ENCODE assay signal across 8 cellular contexts in genomic region chr11:575324-575995, GRCh38. TPM values are rescaled to one million over a fixed set of nuclear protein-coding genes. Genes with fewer than 3 reads are reported as not detected.
DNase-seq lines count a peak whose midpoint lies in the region; ATAC-seq and TF ChIP-seq lines count a peak whose summit lies in the region.

No MANE protein-coding gene starts in this region.

- peaks cover 34% of the 10 kb centered on the region for H3K36me3 ChIP-seq in MG63
- peaks cover 21% of the 10 kb centered on the region for H3K36me3 ChIP-seq in WERI-Rb-1

- H3K4me3 ChIP-seq in MG63: peak overlapping the region; percentile 80
- peak overlapping the region; percentile 76 for H3K4me3 ChIP-seq in WERI-Rb-1 (ENCODE audit: low read depth, low read length)

- peaks cover 19% of the 10 kb centered on the region for H3K27me3 Mint-ChIP-seq in glutamatergic neuron (ENCODE audit: unreplicated experiment)

- H3K27ac Mint-ChIP-seq in glutamatergic neuron (ENCODE audit: unreplicated experiment): peak overlapping the region; percentile 55

- peaks cover 2% of the 10 kb centered on the region; the same call in 1 of the 2 replicates for H3K9me3 ChIP-seq in MG63
- H3K9me3 ChIP-seq in WERI-Rb-1 (ENCODE audit: severe bottlenecking): no peaks in the 10 kb centered on the region

- H3K27ac ChIP-seq in WERI-Rb-1: peak overlapping the region; percentile 90

- H3K36me3 Mint-ChIP-seq in glutamatergic neuron (ENCODE audit: unreplicated experiment): no peaks in the 10 kb centered on the region

- no peak for TF ChIP-seq CTCF in WERI-Rb-1 (IDR thresholded peaks at IDR 0.05; ENCODE audit: low read depth, low read length)
- TF ChIP-seq CTCF in glutamatergic neuron (IDR thresholded peaks at IDR 0.05; ENCODE audit: partially characterized antibody, unreplicated experiment): no peak

- DNase-seq in DMS153 treated with DMSO at 0.1 percent for 48 hours (lab: John Stamatoyannopoulos, UW; ENCODE audit: unreplicated experiment): peak; percentile 74
- DNase-seq in MG63: peak; percentile 56
- peak; percentile 76 for DNase-seq in WERI-Rb-1
- DNase-seq in glutamatergic neuron: no peak
- DNase-seq in pons (ENCODE audit: low spot score): peak; percentile 71
- DNase-seq in GOT3 (lab: John Stamatoyannopoulos, UW): no peak
- no peak for DNase-seq in NCI-H524 treated with DMSO at 0.1 percent for 48 hours (lab: John Stamatoyannopoulos, UW)

- peak overlapping the region; percentile 89 for H3K4me3 Mint-ChIP-seq in glutamatergic neuron (ENCODE audit: unreplicated experiment)

- H3K27me3 ChIP-seq in MG63 (no peaks in the 10 kb centered on the region), WERI-Rb-1 (ENCODE audit: insufficient read depth, low read depth, severe bottlenecking) (no peaks in the 10 kb centered on the region)

- peaks cover 22% of the 10 kb centered on the region for H3K4me1 Mint-ChIP-seq in glutamatergic neuron (ENCODE audit: low read depth, unreplicated experiment)

- peaks cover 12% of the 10 kb centered on the region for H3K9me3 Mint-ChIP-seq in glutamatergic neuron (ENCODE audit: unreplicated experiment)

- peak; percentile 35 for ATAC-seq in GM21576 (IDR thresholded peaks at IDR 0.05; ENCODE audit: unreplicated experiment)

RNA-seq across cellular contexts. Expression of gene PHRF1, which starts 0.8 kb away (rescaled TPM):
- 35.4 and 55.2 TPM in 2 replicates for total RNA-seq in MG63 (2014; rRNA removed; shearing (Covaris generic); ENCODE audit: low replicate concordance)
- 41.6 TPM for total RNA-seq in glutamatergic neuron (ENCODE audit: unreplicated experiment)

RNA-seq across cellular contexts. Expression of gene RASSF7, which starts 14.7 kb away (rescaled TPM):
- 3.0 and 25.8 TPM in 2 replicates for total RNA-seq in MG63 (2014; rRNA removed; shearing (Covaris generic); ENCODE audit: low replicate concordance)
- 9.4 TPM for total RNA-seq in glutamatergic neuron (ENCODE audit: unreplicated experiment)

RNA-seq across cellular contexts. Expression of gene LMNTD2, which starts 14.9 kb away (rescaled TPM):
- 0.20 and 0.30 TPM in 2 replicates for total RNA-seq in MG63 (2014; rRNA removed; shearing (Covaris generic); ENCODE audit: low replicate concordance)
- 2.3 TPM for total RNA-seq in glutamatergic neuron (ENCODE audit: unreplicated experiment)

RNA-seq across cellular contexts. Expression of gene LRRC56, which starts 38.1 kb away (rescaled TPM):
- 0.63 TPM in 1 of 2 replicates, not detected in the other for total RNA-seq in MG63 (2014; rRNA removed; shearing (Covaris generic); ENCODE audit: low replicate concordance)
- total RNA-seq in glutamatergic neuron (ENCODE audit: unreplicated experiment): 2.6 TPM

RNA-seq across cellular contexts. Expression of gene HRAS, which starts 40.1 kb away (rescaled TPM):
- 78.8 and 207 TPM in 2 replicates for total RNA-seq in MG63 (2014; rRNA removed; shearing (Covaris generic); ENCODE audit: low replicate concordance)
- 140 TPM for total RNA-seq in glutamatergic neuron (ENCODE audit: unreplicated experiment)

Comparison
In these comparisons a context has a peak if more than half of its experiments do, and no peak if none do; other contexts are left out.
1. DNase-seq: peak in DMS153 treated with DMSO at 0.1 percent for 48 hours (single experiment), MG63 (single experiment), WERI-Rb-1 (single experiment) and pons (single experiment); none in glutamatergic neuron (single experiment), GOT3 (single experiment) and NCI-H524 treated with DMSO at 0.1 percent for 48 hours (single experiment).